Comparison of ENCODE assay signal across 1 cellular context in the genomic region with DNA sequence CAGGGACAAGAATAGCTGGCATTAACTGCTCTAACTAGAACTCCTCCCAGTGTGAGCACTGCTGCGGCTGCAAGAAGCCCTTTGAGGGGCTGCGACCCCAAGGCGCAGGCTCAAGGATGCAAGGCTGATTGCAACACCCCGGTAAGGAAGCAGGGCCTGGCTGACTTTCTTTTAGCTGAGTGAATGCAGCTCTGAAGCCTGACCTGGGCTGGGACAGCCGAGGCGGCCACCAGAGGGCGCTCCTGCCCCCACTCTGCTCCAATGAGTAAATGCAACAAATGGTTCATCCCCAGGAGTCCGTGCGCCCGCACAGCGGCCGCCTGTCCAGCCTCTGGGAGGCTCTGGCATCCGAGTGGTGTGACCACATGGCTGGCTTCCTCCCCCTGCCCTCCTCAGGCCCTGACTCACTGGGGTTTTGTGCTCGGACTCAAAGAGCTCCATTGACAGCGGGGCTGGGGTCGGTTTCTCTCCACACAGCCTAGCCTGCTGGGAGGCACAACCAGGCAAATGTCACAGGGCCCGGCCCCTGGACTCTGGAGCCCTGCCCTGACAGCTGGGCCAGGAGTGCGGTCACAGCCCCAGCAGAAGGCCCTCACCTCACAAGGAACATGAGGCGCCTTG.
A peak's percentile ranks its signal among the peaks of the same experiment; 100 is the strongest.
TF ChIP-seq lines count a peak whose summit lies in the region.

TSS of gene SMIM5 (plus strand) at position 572 of the 621 bp plus-strand sequence. CDS start 6,768 bp downstream, outside the sequence.

TF ChIP-seq in HepG2, 621 proteins besides CTCF, POLR2A, EP300 and RAD21 (continued from another document and continues in another):
- TF ChIP-seq POLR2AphosphoS2 (IDR thresholded peaks at IDR 0.05; ENCODE audit: low read depth, low read length) (no peak), RCOR2 (CRISPR knock-in tag; IDR thresholded peaks at IDR 0.05) (no peak), ZNF432 (CRISPR knock-in tag; IDR thresholded peaks at IDR 0.05; ENCODE audit: borderline replicate concordance) (no peak), RARG (CRISPR knock-in tag; IDR thresholded peaks at IDR 0.05; ENCODE audit: low read depth) (no peak), TOE1 (CRISPR knock-in tag; IDR thresholded peaks at IDR 0.05) (no peak), PHB2 (IDR thresholded peaks at IDR 0.05; ENCODE audit: partially characterized antibody) (no peak), AGO2 (optimal IDR thresholded peaks at IDR 0.05; ENCODE audit: low read depth, low read length) (no peak), ZNF839 (CRISPR knock-in tag; IDR thresholded peaks at IDR 0.05; ENCODE audit: borderline replicate concordance) (no peak), REPIN1 (CRISPR knock-in tag; IDR thresholded peaks at IDR 0.05; ENCODE audit: borderline replicate concordance, low read depth) (peak; percentile 56; the same call in 1 of the 2 replicates), GABPB1 (CRISPR knock-in tag; IDR thresholded peaks at IDR 0.05) (peak; percentile 35; the same call in 1 of the 2 replicates), HDAC6 (IDR thresholded peaks at IDR 0.05; ENCODE audit: low read depth, low read length) (no peak), ZNF329 (CRISPR knock-in tag; IDR thresholded peaks at IDR 0.05; ENCODE audit: low read depth) (no peak), DR1 (CRISPR knock-in tag; IDR thresholded peaks at IDR 0.05) (no peak), ZNF749 (CRISPR knock-in tag; IDR thresholded peaks at IDR 0.05; ENCODE audit: borderline replicate concordance) (no peak), SRF (IDR thresholded peaks at IDR 0.05; ENCODE audit: low read depth, low read length) (no peak), ETV5 (CRISPR knock-in tag; IDR thresholded peaks at IDR 0.05; ENCODE audit: borderline replicate concordance) (no peak), ZSCAN21 (CRISPR knock-in tag; IDR thresholded peaks at IDR 0.05; ENCODE audit: borderline replicate concordance) (no peak), ZNF646 (CRISPR knock-in tag; IDR thresholded peaks at IDR 0.05) (no peak), ZBED4 (CRISPR knock-in tag; IDR thresholded peaks at IDR 0.05; ENCODE audit: borderline replicate concordance) (no peak), KDM2A (CRISPR knock-in tag; IDR thresholded peaks at IDR 0.05; ENCODE audit: borderline replicate concordance, low read depth) (peak; percentile 51; the same call in 1 of the 2 replicates), ZNF556 (CRISPR knock-in tag; IDR thresholded peaks at IDR 0.05; ENCODE audit: borderline replicate concordance) (no peak), ZKSCAN5 (CRISPR knock-in tag; IDR thresholded peaks at IDR 0.05) (no peak), PHF5A (CRISPR knock-in tag; IDR thresholded peaks at IDR 0.05; ENCODE audit: low read depth, unreplicated experiment) (no peak), SMAD1 (CRISPR knock-in tag; IDR thresholded peaks at IDR 0.05; ENCODE audit: borderline replicate concordance, low read depth) (0 out of 2 replicates have a peak, but pooled peaks have one; percentile 42), ZNF30 (CRISPR knock-in tag; IDR thresholded peaks at IDR 0.05) (no peak)
- TF ChIP-seq, protein P1, sequence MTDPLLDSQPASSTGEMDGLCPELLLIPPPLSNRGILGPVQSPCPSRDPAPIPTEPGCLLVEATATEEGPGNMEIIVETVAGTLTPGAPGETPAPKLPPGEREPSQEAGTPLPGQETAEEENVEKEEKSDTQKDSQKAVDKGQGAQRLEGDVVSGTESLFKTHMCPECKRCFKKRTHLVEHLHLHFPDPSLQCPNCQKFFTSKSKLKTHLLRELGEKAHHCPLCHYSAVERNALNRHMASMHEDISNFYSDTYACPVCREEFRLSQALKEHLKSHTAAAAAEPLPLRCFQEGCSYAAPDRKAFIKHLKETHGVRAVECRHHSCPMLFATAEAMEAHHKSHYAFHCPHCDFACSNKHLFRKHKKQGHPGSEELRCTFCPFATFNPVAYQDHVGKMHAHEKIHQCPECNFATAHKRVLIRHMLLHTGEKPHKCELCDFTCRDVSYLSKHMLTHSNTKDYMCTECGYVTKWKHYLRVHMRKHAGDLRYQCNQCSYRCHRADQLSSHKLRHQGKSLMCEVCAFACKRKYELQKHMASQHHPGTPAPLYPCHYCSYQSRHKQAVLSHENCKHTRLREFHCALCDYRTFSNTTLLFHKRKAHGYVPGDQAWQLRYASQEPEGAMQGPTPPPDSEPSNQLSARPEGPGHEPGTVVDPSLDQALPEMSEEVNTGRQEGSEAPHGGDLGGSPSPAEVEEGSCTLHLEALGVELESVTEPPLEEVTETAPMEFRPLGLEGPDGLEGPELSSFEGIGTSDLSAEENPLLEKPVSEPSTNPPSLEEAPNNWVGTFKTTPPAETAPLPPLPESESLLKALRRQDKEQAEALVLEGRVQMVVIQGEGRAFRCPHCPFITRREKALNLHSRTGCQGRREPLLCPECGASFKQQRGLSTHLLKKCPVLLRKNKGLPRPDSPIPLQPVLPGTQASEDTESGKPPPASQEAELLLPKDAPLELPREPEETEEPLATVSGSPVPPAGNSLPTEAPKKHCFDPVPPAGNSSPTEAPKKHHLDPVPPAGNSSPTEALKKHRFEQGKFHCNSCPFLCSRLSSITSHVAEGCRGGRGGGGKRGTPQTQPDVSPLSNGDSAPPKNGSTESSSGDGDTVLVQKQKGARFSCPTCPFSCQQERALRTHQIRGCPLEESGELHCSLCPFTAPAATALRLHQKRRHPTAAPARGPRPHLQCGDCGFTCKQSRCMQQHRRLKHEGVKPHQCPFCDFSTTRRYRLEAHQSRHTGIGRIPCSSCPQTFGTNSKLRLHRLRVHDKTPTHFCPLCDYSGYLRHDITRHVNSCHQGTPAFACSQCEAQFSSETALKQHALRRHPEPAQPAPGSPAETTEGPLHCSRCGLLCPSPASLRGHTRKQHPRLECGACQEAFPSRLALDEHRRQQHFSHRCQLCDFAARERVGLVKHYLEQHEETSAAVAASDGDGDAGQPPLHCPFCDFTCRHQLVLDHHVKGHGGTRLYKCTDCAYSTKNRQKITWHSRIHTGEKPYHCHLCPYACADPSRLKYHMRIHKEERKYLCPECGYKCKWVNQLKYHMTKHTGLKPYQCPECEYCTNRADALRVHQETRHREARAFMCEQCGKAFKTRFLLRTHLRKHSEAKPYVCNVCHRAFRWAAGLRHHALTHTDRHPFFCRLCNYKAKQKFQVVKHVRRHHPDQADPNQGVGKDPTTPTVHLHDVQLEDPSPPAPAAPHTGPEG (CRISPR knock-in tag; IDR thresholded peaks at IDR 0.05): no peak
- TF ChIP-seq, protein P2, sequence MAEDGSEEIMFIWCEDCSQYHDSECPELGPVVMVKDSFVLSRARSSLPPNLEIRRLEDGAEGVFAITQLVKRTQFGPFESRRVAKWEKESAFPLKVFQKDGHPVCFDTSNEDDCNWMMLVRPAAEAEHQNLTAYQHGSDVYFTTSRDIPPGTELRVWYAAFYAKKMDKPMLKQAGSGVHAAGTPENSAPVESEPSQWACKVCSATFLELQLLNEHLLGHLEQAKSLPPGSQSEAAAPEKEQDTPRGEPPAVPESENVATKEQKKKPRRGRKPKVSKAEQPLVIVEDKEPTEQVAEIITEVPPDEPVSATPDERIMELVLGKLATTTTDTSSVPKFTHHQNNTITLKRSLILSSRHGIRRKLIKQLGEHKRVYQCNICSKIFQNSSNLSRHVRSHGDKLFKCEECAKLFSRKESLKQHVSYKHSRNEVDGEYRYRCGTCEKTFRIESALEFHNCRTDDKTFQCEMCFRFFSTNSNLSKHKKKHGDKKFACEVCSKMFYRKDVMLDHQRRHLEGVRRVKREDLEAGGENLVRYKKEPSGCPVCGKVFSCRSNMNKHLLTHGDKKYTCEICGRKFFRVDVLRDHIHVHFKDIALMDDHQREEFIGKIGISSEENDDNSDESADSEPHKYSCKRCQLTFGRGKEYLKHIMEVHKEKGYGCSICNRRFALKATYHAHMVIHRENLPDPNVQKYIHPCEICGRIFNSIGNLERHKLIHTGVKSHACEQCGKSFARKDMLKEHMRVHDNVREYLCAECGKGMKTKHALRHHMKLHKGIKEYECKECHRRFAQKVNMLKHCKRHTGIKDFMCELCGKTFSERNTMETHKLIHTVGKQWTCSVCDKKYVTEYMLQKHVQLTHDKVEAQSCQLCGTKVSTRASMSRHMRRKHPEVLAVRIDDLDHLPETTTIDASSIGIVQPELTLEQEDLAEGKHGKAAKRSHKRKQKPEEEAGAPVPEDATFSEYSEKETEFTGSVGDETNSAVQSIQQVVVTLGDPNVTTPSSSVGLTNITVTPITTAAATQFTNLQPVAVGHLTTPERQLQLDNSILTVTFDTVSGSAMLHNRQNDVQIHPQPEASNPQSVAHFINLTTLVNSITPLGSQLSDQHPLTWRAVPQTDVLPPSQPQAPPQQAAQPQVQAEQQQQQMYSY (CRISPR knock-in tag; IDR thresholded peaks at IDR 0.05): no peak
- TF ChIP-seq, protein P3, sequence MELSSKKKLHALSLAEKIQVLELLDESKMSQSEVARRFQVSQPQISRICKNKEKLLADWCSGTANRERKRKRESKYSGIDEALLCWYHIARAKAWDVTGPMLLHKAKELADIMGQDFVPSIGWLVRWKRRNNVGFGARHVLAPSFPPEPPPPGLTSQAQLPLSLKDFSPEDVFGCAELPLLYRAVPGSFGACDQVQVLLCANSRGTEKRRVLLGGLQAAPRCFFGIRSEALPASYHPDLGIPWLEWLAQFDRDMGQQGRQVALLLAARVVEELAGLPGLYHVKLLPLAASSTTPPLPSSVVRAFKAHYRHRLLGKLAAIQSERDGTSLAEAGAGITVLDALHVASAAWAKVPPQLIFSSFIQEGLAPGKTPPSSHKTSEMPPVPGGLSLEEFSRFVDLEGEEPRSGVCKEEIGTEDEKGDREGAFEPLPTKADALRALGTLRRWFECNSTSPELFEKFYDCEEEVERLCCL (CRISPR knock-in tag; IDR thresholded peaks at IDR 0.05; ENCODE audit: borderline replicate concordance): no peak
- TF ChIP-seq, protein P4, sequence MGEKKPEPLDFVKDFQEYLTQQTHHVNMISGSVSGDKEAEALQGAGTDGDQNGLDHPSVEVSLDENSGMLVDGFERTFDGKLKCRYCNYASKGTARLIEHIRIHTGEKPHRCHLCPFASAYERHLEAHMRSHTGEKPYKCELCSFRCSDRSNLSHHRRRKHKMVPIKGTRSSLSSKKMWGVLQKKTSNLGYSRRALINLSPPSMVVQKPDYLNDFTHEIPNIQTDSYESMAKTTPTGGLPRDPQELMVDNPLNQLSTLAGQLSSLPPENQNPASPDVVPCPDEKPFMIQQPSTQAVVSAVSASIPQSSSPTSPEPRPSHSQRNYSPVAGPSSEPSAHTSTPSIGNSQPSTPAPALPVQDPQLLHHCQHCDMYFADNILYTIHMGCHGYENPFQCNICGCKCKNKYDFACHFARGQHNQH (CRISPR knock-in tag; IDR thresholded peaks at IDR 0.05): peak; percentile 52
